Comparison of ENCODE assay signal across 12 cellular contexts in the genomic region with DNA sequence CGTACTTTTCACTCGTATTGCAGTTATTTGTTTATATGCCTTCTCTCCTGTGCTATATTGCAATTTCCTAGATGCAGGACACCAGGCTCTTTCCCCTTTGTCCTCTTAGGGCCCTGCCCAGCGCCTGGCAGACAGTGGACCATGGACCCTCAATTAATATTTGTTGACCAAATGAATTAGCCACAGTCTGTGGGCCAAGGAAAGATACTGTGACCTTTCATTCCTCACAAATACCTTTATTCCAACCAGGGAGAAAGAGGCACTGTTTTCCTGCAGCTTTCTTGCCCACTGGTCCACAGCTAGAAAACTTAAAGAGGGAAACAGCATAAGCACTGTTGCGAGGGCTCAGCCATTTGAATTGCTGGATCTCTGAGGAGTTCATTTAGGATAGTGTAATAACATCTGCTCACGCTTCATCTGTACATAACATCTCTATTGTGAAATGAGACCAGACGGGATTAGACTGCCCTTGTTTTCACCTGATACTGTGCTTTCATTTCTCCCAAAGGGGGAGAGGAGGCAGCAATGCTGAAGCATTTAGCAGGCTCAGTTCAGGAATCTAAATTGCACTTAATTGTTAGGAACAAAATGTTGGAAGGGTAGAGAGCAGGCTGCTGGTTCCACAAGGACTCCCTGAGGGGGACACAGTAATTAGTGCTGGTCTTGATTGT. TPM values are rescaled to one million over a fixed set of nuclear protein-coding genes. Genes with fewer than 3 reads are reported as not detected.
DNase-seq lines count a peak whose midpoint lies in the region; ATAC-seq and TF ChIP-seq lines count a peak whose summit lies in the region.
"Had no signal": no experiment of that assay in that cellular context is flagged by ENCODE, and none has a peak within 500 bp of the region (broad histone marks: within the 10 kb centered on the region; RNA-seq: fewer than 3 reads in every experiment).

No MANE protein-coding gene starts in this region.

- H3K27ac ChIP-seq in stomach: peak overlapping the region in 4 of 5 donors; percentile 13 to 38 (median 31)
- H3K27ac ChIP-seq: prostate gland had no signal

- ATAC-seq in WTC11: no peak

- no peaks in the 10 kb centered on the region for H3K9me3 ChIP-seq in stomach
- H3K9me3 ChIP-seq: prostate gland had no signal

- TF ChIP-seq POLR2A in stomach (IDR thresholded peaks at IDR 0.05): no peak

- in situ Hi-C loops in KBM-7 (cut with MboI; ENCODE audit: low pct_unique_long_range_greater_than_20kb, low sequenced_read_pairs): no loop called here

- no peaks in the 10 kb centered on the region for H3K36me3 ChIP-seq in stomach
- H3K36me3 ChIP-seq: prostate gland had no signal

- H3K27me3 ChIP-seq in stomach: peaks cover 0 to 12% (median 0%) of the 10 kb centered on the region in 3 donors

- no peak for TF ChIP-seq EP300 in stomach (IDR thresholded peaks at IDR 0.05)

- peak overlapping the region; percentile 81 for H3K27ac Mint-ChIP-seq in WTC11
- H3K27ac Mint-ChIP-seq in activated CD4-positive, alpha-beta T cell treated with anti-CD3 and anti-CD28 coated beads, Interleukin-2, amount 10 ng/mL, durations not matched to agents 24 days and 14 days: no peak overlapping the region
- H3K27ac Mint-ChIP-seq: dendritic cell treated with granulocyte-macrophage colony-stimulating factor and Interleukin-4, amounts not matched to agents 40 ng/mL and 50 ng/mL, for 4 days had no signal

- peaks cover 7% of the 10 kb centered on the region for H3K36me3 Mint-ChIP-seq in WTC11
- no peaks in the 10 kb centered on the region for H3K36me3 Mint-ChIP-seq in activated CD4-positive, alpha-beta T cell treated with anti-CD3 and anti-CD28 coated beads, Interleukin-2, amount 10 ng/mL, durations not matched to agents 24 days and 14 days (ENCODE audit: low read depth)

- POLR2A ChIA-PET in WTC11 (lab: Charles Lee): no interaction called here

- H3K4me1 Mint-ChIP-seq in WTC11: peaks cover 57% of the 10 kb centered on the region
- no peaks in the 10 kb centered on the region for H3K4me1 Mint-ChIP-seq in activated CD4-positive, alpha-beta T cell treated with anti-CD3 and anti-CD28 coated beads, Interleukin-2, amount 10 ng/mL, durations not matched to agents 24 days and 14 days

- TF ChIP-seq CTCF in WTC11 (IDR thresholded peaks at IDR 0.05) (no peak), stomach (IDR thresholded peaks at IDR 0.05) (no peak)

- WGBS in stomach, 5 donors: 49 to 67% (median 62%) methylated on average over 6 of the region's 6 CpGs

- H3K4me1 ChIP-seq in stomach: peaks cover 37 to 60% (median 54%) of the 10 kb centered on the region in 4 donors

- peaks cover 36% of the 10 kb centered on the region for H3K27me3 Mint-ChIP-seq in WTC11 (ENCODE audit: low read depth)
- H3K27me3 Mint-ChIP-seq in activated CD4-positive, alpha-beta T cell treated with anti-CD3 and anti-CD28 coated beads, Interleukin-2, amount 10 ng/mL, durations not matched to agents 24 days and 14 days: peaks cover 14% of the 10 kb centered on the region

- CTCF ChIA-PET in WTC11 (lab: Charles Lee): interaction anchor here (1.0 to 2.1 kb wide), 5 partner anchors 11 to 64 kb away, joined by 3 to 9 read pairs (median 3); a partner anchor contains a TSS

- H3K4me3 ChIP-seq in stomach: no peak overlapping the region
- H3K4me3 ChIP-seq: prostate gland had no signal

- DNase-seq in M059J (ENCODE audit: low read depth): peak; percentile 41
- no peak for DNase-seq in WTC11 (ENCODE audit: low spot score)
- peak; percentile 23 for DNase-seq in kidney tubule cell (ENCODE audit: low spot score)
- no peak for DNase-seq in stomach
- DNase-seq in stimulated activated CD4-positive, alpha-beta T cell treated with anti-CD3 and anti-CD28 coated beads, Interleukin-1b, Interleukin-23, amount 100 ng/mL, for 48 hours: no peak
- DNase-seq in KBM-7: no peak
- no peak for DNase-seq in NOMO-1 treated with DMSO at 0.1 percent for 48 hours (lab: John Stamatoyannopoulos, UW; ENCODE audit: unreplicated experiment)
- DNase-seq in activated CD4-positive, alpha-beta T cell treated with anti-CD3 and anti-CD28 coated beads, Interleukin-2, amount 10 ng/mL, durations not matched to agents 24 days and 14 days: no peak
- DNase-seq: activated effector memory CD4-positive, alpha-beta T cell treated with Interleukin-2 at 50 U/mL for 16 hours; NCI-H748 treated with DMSO at 0.1 percent for 48 hours had no signal

- H3K4me3 Mint-ChIP-seq in WTC11: peak overlapping the region; percentile 77
- no peak overlapping the region for H3K4me3 Mint-ChIP-seq in activated CD4-positive, alpha-beta T cell treated with anti-CD3 and anti-CD28 coated beads, Interleukin-2, amount 10 ng/mL, durations not matched to agents 24 days and 14 days
- H3K4me3 Mint-ChIP-seq: dendritic cell treated with granulocyte-macrophage colony-stimulating factor and Interleukin-4, amounts not matched to agents 40 ng/mL and 50 ng/mL, for 4 days had no signal

- intact Hi-C loops in stomach (cut with DNase I; ENCODE audit: low total_unique reads): no loop called here
- intact Hi-C loops in activated CD4-positive, alpha-beta T cell treated with anti-CD3 and anti-CD28 coated beads, Interleukin-2, amount 10 ng/mL, durations not matched to agents 24 days and 14 days (cut with micrococcal nuclease): no loop called here

- peaks cover 2% of the 10 kb centered on the region for H3K9me3 Mint-ChIP-seq in WTC11
- no peaks in the 10 kb centered on the region for H3K9me3 Mint-ChIP-seq in activated CD4-positive, alpha-beta T cell treated with anti-CD3 and anti-CD28 coated beads, Interleukin-2, amount 10 ng/mL, durations not matched to agents 24 days and 14 days
- H3K9me3 Mint-ChIP-seq: dendritic cell treated with granulocyte-macrophage colony-stimulating factor and Interleukin-4, amounts not matched to agents 40 ng/mL and 50 ng/mL, for 4 days had no signal

TF ChIP-seq in WTC11, 78 proteins besides CTCF, POLR2A, EP300 and RAD21 (continues in another document):
- TF ChIP-seq, protein P1, sequence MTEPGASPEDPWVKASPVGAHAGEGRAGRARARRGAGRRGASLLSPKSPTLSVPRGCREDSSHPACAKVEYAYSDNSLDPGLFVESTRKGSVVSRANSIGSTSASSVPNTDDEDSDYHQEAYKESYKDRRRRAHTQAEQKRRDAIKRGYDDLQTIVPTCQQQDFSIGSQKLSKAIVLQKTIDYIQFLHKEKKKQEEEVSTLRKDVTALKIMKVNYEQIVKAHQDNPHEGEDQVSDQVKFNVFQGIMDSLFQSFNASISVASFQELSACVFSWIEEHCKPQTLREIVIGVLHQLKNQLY (CRISPR knock-in tag; IDR thresholded peaks at IDR 0.05): no peak
- TF ChIP-seq, protein P2, sequence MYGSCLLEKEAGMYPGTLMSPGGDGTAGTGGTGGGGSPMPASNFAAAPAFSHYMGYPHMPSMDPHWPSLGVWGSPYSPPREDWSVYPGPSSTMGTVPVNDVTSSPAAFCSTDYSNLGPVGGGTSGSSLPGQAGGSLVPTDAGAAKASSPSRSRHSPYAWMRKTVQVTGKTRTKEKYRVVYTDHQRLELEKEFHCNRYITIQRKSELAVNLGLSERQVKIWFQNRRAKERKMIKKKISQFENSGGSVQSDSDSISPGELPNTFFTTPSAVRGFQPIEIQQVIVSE (CRISPR knock-in tag; IDR thresholded peaks at IDR 0.05; ENCODE audit: borderline replicate concordance): no peak
- TF ChIP-seq JUN (CRISPR knock-in tag; IDR thresholded peaks at IDR 0.05) (no peak), TEAD1 (CRISPR knock-in tag; IDR thresholded peaks at IDR 0.05) (no peak), ATF1 (CRISPR knock-in tag; IDR thresholded peaks at IDR 0.05) (no peak), TEAD4 (CRISPR knock-in tag; IDR thresholded peaks at IDR 0.05) (no peak), MXD4 (CRISPR knock-in tag; IDR thresholded peaks at IDR 0.05; ENCODE audit: borderline replicate concordance) (no peak), KAT7 (CRISPR knock-in tag; IDR thresholded peaks at IDR 0.05; ENCODE audit: borderline replicate concordance) (no peak), ZBTB21 (CRISPR knock-in tag; IDR thresholded peaks at IDR 0.05; ENCODE audit: borderline replicate concordance) (no peak), SMAD3 (CRISPR knock-in tag; IDR thresholded peaks at IDR 0.05; ENCODE audit: borderline replicate concordance) (no peak), CREB1 (CRISPR knock-in tag; IDR thresholded peaks at IDR 0.05) (no peak), RELA (CRISPR knock-in tag; IDR thresholded peaks at IDR 0.05; ENCODE audit: borderline replicate concordance) (no peak)
- TF ChIP-seq, protein P3, sequence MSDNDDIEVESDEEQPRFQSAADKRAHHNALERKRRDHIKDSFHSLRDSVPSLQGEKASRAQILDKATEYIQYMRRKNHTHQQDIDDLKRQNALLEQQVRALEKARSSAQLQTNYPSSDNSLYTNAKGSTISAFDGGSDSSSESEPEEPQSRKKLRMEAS (CRISPR knock-in tag; IDR thresholded peaks at IDR 0.05): no peak
- TF ChIP-seq, protein P4, sequence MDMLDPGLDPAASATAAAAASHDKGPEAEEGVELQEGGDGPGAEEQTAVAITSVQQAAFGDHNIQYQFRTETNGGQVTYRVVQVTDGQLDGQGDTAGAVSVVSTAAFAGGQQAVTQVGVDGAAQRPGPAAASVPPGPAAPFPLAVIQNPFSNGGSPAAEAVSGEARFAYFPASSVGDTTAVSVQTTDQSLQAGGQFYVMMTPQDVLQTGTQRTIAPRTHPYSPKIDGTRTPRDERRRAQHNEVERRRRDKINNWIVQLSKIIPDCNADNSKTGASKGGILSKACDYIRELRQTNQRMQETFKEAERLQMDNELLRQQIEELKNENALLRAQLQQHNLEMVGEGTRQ (CRISPR knock-in tag; IDR thresholded peaks at IDR 0.05): no peak
- TF ChIP-seq, protein P5, sequence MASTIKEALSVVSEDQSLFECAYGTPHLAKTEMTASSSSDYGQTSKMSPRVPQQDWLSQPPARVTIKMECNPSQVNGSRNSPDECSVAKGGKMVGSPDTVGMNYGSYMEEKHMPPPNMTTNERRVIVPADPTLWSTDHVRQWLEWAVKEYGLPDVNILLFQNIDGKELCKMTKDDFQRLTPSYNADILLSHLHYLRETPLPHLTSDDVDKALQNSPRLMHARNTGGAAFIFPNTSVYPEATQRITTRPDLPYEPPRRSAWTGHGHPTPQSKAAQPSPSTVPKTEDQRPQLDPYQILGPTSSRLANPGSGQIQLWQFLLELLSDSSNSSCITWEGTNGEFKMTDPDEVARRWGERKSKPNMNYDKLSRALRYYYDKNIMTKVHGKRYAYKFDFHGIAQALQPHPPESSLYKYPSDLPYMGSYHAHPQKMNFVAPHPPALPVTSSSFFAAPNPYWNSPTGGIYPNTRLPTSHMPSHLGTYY (CRISPR knock-in tag; IDR thresholded peaks at IDR 0.05): no peak

RNA-seq across cellular contexts. Expression of a gene that starts 46.7 kb away (rescaled TPM):
- 75.0 and 115 TPM in 2 replicates for total RNA-seq in M059J (2014; rRNA removed; shearing (Covaris generic))
- total RNA-seq in WTC11 (2021) (28.3 to 37.7 TPM (median 29.6 TPM) in 3 replicates), stomach (100 to 1,000 TPM in 1 of 5 donors, 10 to 100 TPM in 4; 30.1 to 105 (median 86.9) TPM)
- polyA plus RNA-seq in stomach: 10 to 100 TPM in 2 of 3 donors, 1 to 10 TPM in 1; 10.0 to 40.6 (median 25.8) TPM
- total RNA-seq in activated CD4-positive, alpha-beta T cell treated with anti-CD3 and anti-CD28 coated beads, Interleukin-2, amount 10 ng/mL, durations not matched to agents 24 days and 14 days: 4.7 and 5.7 TPM in 2 replicates

Comparison
In these comparisons a context has a peak if more than half of its experiments do, and no peak if none do; other contexts are left out.
1. DNase-seq: peak in M059J (single experiment) and kidney tubule cell (single experiment); none in WTC11 (single experiment), stomach (single experiment), stimulated activated CD4-positive, alpha-beta T cell treated with anti-CD3 and anti-CD28 coated beads, Interleukin-1b, Interleukin-23, amount 100 ng/mL, for 48 hours (single experiment), KBM-7 (single experiment), NOMO-1 treated with DMSO at 0.1 percent for 48 hours (single experiment) and activated CD4-positive, alpha-beta T cell treated with anti-CD3 and anti-CD28 coated beads, Interleukin-2, amount 10 ng/mL, durations not matched to agents 24 days and 14 days (single experiment).